ENCODE assay signal across 7 cellular contexts in genomic region chr6:128259735-128260685, GRCh38.
DNase-seq lines count a peak whose midpoint lies in the region; ATAC-seq and TF ChIP-seq lines count a peak whose summit lies in the region.

No MANE protein-coding gene starts in this region.

- H3K27me3 Mint-ChIP-seq in natural killer cell (ENCODE audit: low read depth in 2 of 2) = no peaks in the 10 kb centered on the region

- H4K20me1 ChIP-seq in OCI-LY3 (ENCODE audit: insufficient read depth, low read length) (no peaks in the 10 kb centered on the region), mammary epithelial cell (ENCODE audit: insufficient read depth, low read length) (no peaks in the 10 kb centered on the region)

- H3K79me2 ChIP-seq in OCI-LY3 (ENCODE audit: low read length) = no peaks in the 10 kb centered on the region
- peaks cover 43% of the 10 kb centered on the region for H3K79me2 ChIP-seq in mammary epithelial cell (ENCODE audit: insufficient read depth, low read length)

- 97% methylated on average over 6 of the region's 6 CpGs for WGBS in mammary epithelial cell (ENCODE audit: low coverage, missing lambda C conversion rate)

- H3K4me1 Mint-ChIP-seq in natural killer cell = peaks cover 18 to 22% of the 10 kb centered on the region in 2 donors

- H2AFZ ChIP-seq in OCI-LY3 (ENCODE audit: low read depth, low read length) = peak overlapping the region; percentile 64; the same call in 1 of the 2 replicates
- H2AFZ ChIP-seq in mammary epithelial cell (ENCODE audit: low read depth, low read length) = no peak overlapping the region

- ATAC-seq in GM19025 (IDR thresholded peaks at IDR 0.05; ENCODE audit: low read depth, unreplicated experiment) (peak; percentile 41), HG02642 (IDR thresholded peaks at IDR 0.05; ENCODE audit: poor library complexity, unreplicated experiment) (peak; percentile 53), natural killer cell (peak; percentile 50 to 72 (median 66))

- dilution Hi-C loops in mammary epithelial cell (cut with HindIII; ENCODE audit: low sequenced_read_pairs) = no loop called here

- intact Hi-C loops in natural killer cell (cut with micrococcal nuclease) = no loop called here
- intact Hi-C loops in mammary epithelial cell (cut with micrococcal nuclease) = no loop called here

- BruUV-seq in mammary epithelial cell (replicated peaks; lab: Mats Ljungman, UMichigan) = no TSS peak

- H3K27me3 ChIP-seq in OCI-LY3 (ENCODE audit: low read depth, low read length) = no peaks in the 10 kb centered on the region
- no peaks in the 10 kb centered on the region for H3K27me3 ChIP-seq in mammary epithelial cell (ENCODE audit: insufficient read depth, low read length)

- no peaks in the 10 kb centered on the region for H3K36me3 Mint-ChIP-seq in natural killer cell

- H3K36me3 ChIP-seq in OCI-LY3 (replicated peaks; ENCODE audit: low read depth, low read length) = no peaks in the 10 kb centered on the region
- H3K36me3 ChIP-seq in mammary epithelial cell (ENCODE audit: insufficient read depth, low read length) = peaks cover 5% of the 10 kb centered on the region

- H3K4me1 ChIP-seq in OCI-LY3 (ENCODE audit: low read length) = peaks cover 24% of the 10 kb centered on the region
- H3K4me1 ChIP-seq in mammary epithelial cell (ENCODE audit: insufficient read depth, low read length) = no peaks in the 10 kb centered on the region

- H3K9me3 ChIP-seq in OCI-LY3 (ENCODE audit: insufficient read depth, low read length) = no peaks in the 10 kb centered on the region
- no peaks in the 10 kb centered on the region for H3K9me3 ChIP-seq in mammary epithelial cell (replicated peaks; ENCODE audit: insufficient read depth, low read length)

- TF ChIP-seq CTCF in OCI-LY3 (IDR thresholded peaks at IDR 0.05; ENCODE audit: low read depth, low read length) (no peak), natural killer cell (IDR thresholded peaks at IDR 0.05) (no peak), mammary epithelial cell (conservative IDR thresholded peaks at IDR 0.05 in 1 of 2, IDR thresholded peaks at IDR 0.05 in 1 of 2; ENCODE audit: extremely low read depth in 1 of 2, insufficient read depth in 1 of 2, low read depth in 1 of 2, low read length in 2 of 2) (no peak)

- peak overlapping the region; percentile 76 for H3K4me3 Mint-ChIP-seq in natural killer cell

- H3K9me3 Mint-ChIP-seq in natural killer cell = peaks cover 0 to 2% of the 10 kb centered on the region in 2 donors

- H3K27ac Mint-ChIP-seq in natural killer cell = peak overlapping the region; percentile 3 to 13

- DNase-seq in natural killer cell (no peak), DMS153 (lab: John Stamatoyannopoulos, UW) (no peak), NCI-H1694 (lab: John Stamatoyannopoulos, UW) (no peak), mammary epithelial cell (no peak)

- H3K9ac ChIP-seq in OCI-LY3 (ENCODE audit: low read length) = peak overlapping the region; percentile 50; the same call in 1 of the 2 replicates
- H3K9ac ChIP-seq in mammary epithelial cell (ENCODE audit: insufficient read depth, low read length) = no peak overlapping the region

- H3K4me2 ChIP-seq in OCI-LY3 (ENCODE audit: low read length) (peak overlapping the region; percentile 79), mammary epithelial cell (ENCODE audit: insufficient read depth, low read depth, low read length) (no peak overlapping the region)

- in situ Hi-C loops in mammary epithelial cell (cut with MboI; ENCODE audit: low sequenced_read_pairs in 2 of 2) = no loop called here

- H3K4me3 ChIP-seq in OCI-LY3 (ENCODE audit: low read length) (peak overlapping the region; percentile 70), mammary epithelial cell (replicated peaks in 1 of 3; ENCODE audit: insufficient read depth in 1 of 3, low read depth in 2 of 3, low read length in 3 of 3) (no peak overlapping the region)

- CTCF ChIA-PET in mammary epithelial cell (lab: Charles Lee; ENCODE audit: low non-redundant PET) = no interaction called here

- H3K27ac ChIP-seq in OCI-LY3 (ENCODE audit: low read length) (peak overlapping the region; percentile 83), mammary epithelial cell (ENCODE audit: insufficient read depth, low read depth, low read length) (no peak overlapping the region)
